ENCODE assay signal across 8 cellular contexts in genomic region chr20:62501801-62502495, GRCh38. TPM values are rescaled to one million over a fixed set of nuclear protein-coding genes. Genes with fewer than 3 reads are reported as not detected.
A peak's percentile ranks its signal among the peaks of the same experiment; 100 is the strongest.
DNase-seq lines count a peak whose midpoint lies in the region; ATAC-seq and TF ChIP-seq lines count a peak whose summit lies in the region.

No MANE protein-coding gene starts in this region.

- H3K4me3 ChIP-seq in BLaER1, result no peak overlapping the region
- H3K4me3 ChIP-seq in MG63, result no peak overlapping the region

- DNase-seq in MG63 (peak; percentile 65), memory B cell (ENCODE audit: low spot score in 2 of 2) (peak in 1 of 2 donors; percentile 54), NCI-H82 treated with DMSO at 0.1 percent for 48 hours (lab: John Stamatoyannopoulos, UW; ENCODE audit: unreplicated experiment) (no peak), glutamatergic neuron (no peak), NCI-H1105 (lab: John Stamatoyannopoulos, UW) (no peak)
- DNase-seq in activated T-cell treated with anti-CD3 and anti-CD28 coated beads, Interleukin-2, amount 50 U/mL, for 1 hour, result peak; percentile 30

- H3K27me3 Mint-ChIP-seq in memory B cell (peaks cover 2% of the 10 kb centered on the region), glutamatergic neuron (ENCODE audit: unreplicated experiment) (peaks cover 23% of the 10 kb centered on the region)

- H3K9me3 Mint-ChIP-seq in memory B cell (peaks cover 5% of the 10 kb centered on the region), glutamatergic neuron (ENCODE audit: unreplicated experiment) (peaks cover 15% of the 10 kb centered on the region)

- TF ChIP-seq CTCF in glutamatergic neuron (IDR thresholded peaks at IDR 0.05; ENCODE audit: partially characterized antibody, unreplicated experiment), result no peak

- peaks cover 22% of the 10 kb centered on the region for H4K20me1 ChIP-seq in BLaER1

- H3K27me3 ChIP-seq in BLaER1, result peaks cover 45% of the 10 kb centered on the region
- no peaks in the 10 kb centered on the region for H3K27me3 ChIP-seq in MG63

- H3K36me3 Mint-ChIP-seq in memory B cell, result peaks cover 2% of the 10 kb centered on the region
- H3K36me3 Mint-ChIP-seq in glutamatergic neuron (ENCODE audit: unreplicated experiment), result peaks cover 5% of the 10 kb centered on the region

- H3K36me3 ChIP-seq in BLaER1 (no peaks in the 10 kb centered on the region), MG63 (no peaks in the 10 kb centered on the region)

- H3K9me3 ChIP-seq in BLaER1 (no peaks in the 10 kb centered on the region), MG63 (no peaks in the 10 kb centered on the region)

- H3K9ac ChIP-seq in BLaER1, result no peak overlapping the region

- H3K4me1 Mint-ChIP-seq in memory B cell, result peaks cover 26% of the 10 kb centered on the region
- H3K4me1 Mint-ChIP-seq in glutamatergic neuron (ENCODE audit: low read depth, unreplicated experiment), result peaks cover 17% of the 10 kb centered on the region

- H3K27ac Mint-ChIP-seq in memory B cell, result peak overlapping the region; percentile 80
- H3K27ac Mint-ChIP-seq in glutamatergic neuron (ENCODE audit: unreplicated experiment), result no peak overlapping the region

- H3K4me3 Mint-ChIP-seq in memory B cell (no peak overlapping the region), glutamatergic neuron (ENCODE audit: unreplicated experiment) (no peak overlapping the region)

- H3K4me2 ChIP-seq in BLaER1, result peak overlapping the region; percentile 68

- peak; percentile 76 for ATAC-seq in GM21423 (IDR thresholded peaks at IDR 0.05; ENCODE audit: unreplicated experiment)
- peak; percentile 88 for ATAC-seq in memory B cell (ENCODE audit: low read depth)

- H3K4me1 ChIP-seq in BLaER1, result peaks cover 81% of the 10 kb centered on the region

- H3K27ac ChIP-seq in BLaER1, result no peak overlapping the region

RNA-seq across cellular contexts. Expression of gene GATA5, which starts 26.2 kb away (rescaled TPM):
- total RNA-seq in MG63 (2014; rRNA removed; shearing (Covaris generic); ENCODE audit: low replicate concordance), result 1.6 TPM in 1 of 2 replicates, not detected in the other
- total RNA-seq in glutamatergic neuron (ENCODE audit: unreplicated experiment), result 1.3 TPM

Comparison
In these comparisons a context has a peak if more than half of its experiments do, and no peak if none do; other contexts are left out.
1. DNase-seq: peak in MG63 (single experiment) and activated T-cell treated with anti-CD3 and anti-CD28 coated beads, Interleukin-2, amount 50 U/mL, for 1 hour (single experiment); none in NCI-H82 treated with DMSO at 0.1 percent for 48 hours (single experiment), glutamatergic neuron (single experiment) and NCI-H1105 (single experiment).